Comparison of ENCODE assay signal across 8 cellular contexts in the genomic region with DNA sequence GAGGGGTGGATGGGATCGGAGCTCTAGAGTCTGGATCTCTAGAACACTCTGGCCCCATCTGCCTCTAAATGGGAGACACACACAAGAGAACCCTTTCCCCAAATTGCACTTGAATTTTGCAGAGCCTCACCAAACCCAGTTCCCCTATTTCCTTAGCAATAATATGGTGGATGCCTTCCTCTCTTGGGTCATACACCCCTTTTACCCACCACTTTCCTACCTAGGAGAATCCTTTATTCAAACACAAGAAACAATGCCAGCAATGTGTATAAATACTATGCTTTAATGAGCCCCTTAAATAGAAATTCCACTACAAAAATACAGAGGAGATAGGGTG. TPM values are rescaled to one million over a fixed set of nuclear protein-coding genes. Genes with fewer than 3 reads are reported as not detected.
DNase-seq lines count a peak whose midpoint lies in the region; ATAC-seq, FAIRE-seq and TF ChIP-seq lines count a peak whose summit lies in the region.

No MANE protein-coding gene starts in this region.

- H3K36me3 Mint-ChIP-seq in activated T-cell treated with anti-CD3 and anti-CD28 coated beads, Interleukin-2, amount 50 U/mL, for 24 hours (ENCODE audit: low read depth) = peaks cover 48% of the 10 kb centered on the region

- no peak overlapping the region for H2AFZ ChIP-seq in HepG2 (ENCODE audit: low read length)

- peak overlapping the region; percentile 85 for H3K9ac ChIP-seq in HepG2 (ENCODE audit: insufficient read depth, low read depth, low read length)

- peak overlapping the region; percentile 82 for H3K4me2 ChIP-seq in HepG2 (ENCODE audit: low read depth, low read length)

- no peaks in the 10 kb centered on the region for H3K9me3 ChIP-seq in adrenal gland (replicated peaks in 1 of 3)
- H3K9me3 ChIP-seq in HepG2 (ENCODE audit: low read length) = no peaks in the 10 kb centered on the region
- no peaks in the 10 kb centered on the region for H3K9me3 ChIP-seq in thyroid gland

- no peak for ATAC-seq in HepG2
- no peak for ATAC-seq in HG02840 (IDR thresholded peaks at IDR 0.05; ENCODE audit: low FRiP score, unreplicated experiment)
- ATAC-seq in GM19328 (IDR thresholded peaks at IDR 0.05; ENCODE audit: unreplicated experiment) = no peak

- TF ChIP-seq RAD21 in HepG2 (CRISPR knock-in tag; IDR thresholded peaks at IDR 0.05) = no peak

- H3K4me1 ChIP-seq in adrenal gland (replicated peaks in 1 of 2) (peaks cover 13 to 46% of the 10 kb centered on the region in 2 donors), HepG2 (ENCODE audit: insufficient read depth, low read length) (peaks cover 30% of the 10 kb centered on the region), thyroid gland (peaks cover 9 to 25% of the 10 kb centered on the region in 2 donors)

- TF ChIP-seq POLR2A in adrenal gland (IDR thresholded peaks at IDR 0.05) = no peak
- TF ChIP-seq POLR2A in HepG2 (IDR thresholded peaks at IDR 0.05; ENCODE audit: insufficient read depth in 1 of 2, low read depth in 2 of 2, low read length in 2 of 2) = no peak
- TF ChIP-seq POLR2A in thyroid gland (IDR thresholded peaks at IDR 0.05) = no peak

- H3K36me3 ChIP-seq in adrenal gland (replicated peaks in 1 of 2) = peaks cover 0 to 41% of the 10 kb centered on the region in 2 donors
- H3K36me3 ChIP-seq in HepG2 (replicated peaks in 1 of 2; ENCODE audit: control insufficient read depth in 1 of 2, insufficient read depth in 2 of 2, low read length in 2 of 2) = peaks cover 11 to 31% of the 10 kb centered on the region in 2 experiments; a peak in 4 of 5 replicates
- H3K36me3 ChIP-seq in thyroid gland = peaks cover 30% of the 10 kb centered on the region in 2 donors

- H3K27ac Mint-ChIP-seq in activated T-cell treated with anti-CD3 and anti-CD28 coated beads, Interleukin-2, amount 50 U/mL, for 24 hours = peak overlapping the region; percentile 94

- 0 out of 2 replicates have a peak, but pooled peaks cover 3% of the 10 kb centered on the region for H4K20me1 ChIP-seq in HepG2 (ENCODE audit: insufficient read depth, low read length)

- CTCF ChIA-PET in HepG2 (lab: Yijun Ruan, JAX; ENCODE audit: low intra/inter-chr PET ratio, low total read pairs) = no interaction called here

- H3K27me3 ChIP-seq in adrenal gland = no peaks in the 10 kb centered on the region
- no peaks in the 10 kb centered on the region; a peak in 1 of 5 replicates for H3K27me3 ChIP-seq in HepG2 (ENCODE audit: control insufficient read depth in 1 of 2, insufficient read depth in 2 of 2, low read length in 2 of 2)
- no peaks in the 10 kb centered on the region for H3K27me3 ChIP-seq in thyroid gland

- intact Hi-C loops in adrenal gland (cut with DNase I) (no loop called here), HepG2 (cut with micrococcal nuclease; ENCODE audit: unreplicated experiment) (no loop called here), thyroid gland (cut with DNase I) (no loop called here)

- peaks cover 50% of the 10 kb centered on the region for H3K4me1 Mint-ChIP-seq in activated T-cell treated with anti-CD3 and anti-CD28 coated beads, Interleukin-2, amount 50 U/mL, for 24 hours (ENCODE audit: low read depth)

- no peak for TF ChIP-seq CTCF in adrenal gland (IDR thresholded peaks at IDR 0.05)
- no peak for TF ChIP-seq CTCF in HepG2 (CRISPR knock-in tag; IDR thresholded peaks at IDR 0.05)
- TF ChIP-seq CTCF in thyroid gland (IDR thresholded peaks at IDR 0.05) = no peak

- WGBS in adrenal gland, 4 donors = 0 to 20% (median 8%) methylated on average over 1 of the region's 1 CpG; no CpG with 5 or more reads in 1 of the 4 donors
- 29% methylated on average over 1 of the region's 1 CpG for WGBS in HepG2 (ENCODE audit: low lambda C conversion rate)
- WGBS in thyroid gland, 2 donors = 0% methylated on average over 1 of the region's 1 CpG

- POLR2A ChIA-PET in HepG2 (lab: Yijun Ruan, JAX) = interaction anchor here (0.7 to 2.3 kb wide), 9 partner anchors 8 to 258 kb away, joined by 3 to 27 read pairs (median 4); partner anchors contain the start of genes MTMR11, OTUD7B and SV2A

- H3K27ac ChIP-seq in adrenal gland (peak overlapping the region; percentile 87 to 97 (median 96)), HepG2 (ENCODE audit: extremely low read length, insufficient read depth, low read length) (peak overlapping the region; percentile 88), thyroid gland (peak overlapping the region; percentile 94 to 95 (median 94))

- BruUV-seq in HepG2 (replicated peaks; lab: Mats Ljungman, UMichigan) = no TSS peak

- H3K4me3 ChIP-seq in adrenal gland = peak overlapping the region in 2 of 4 donors; percentile 82 to 96
- peak overlapping the region; percentile 90 to 99 (median 92) for H3K4me3 ChIP-seq in HepG2 (replicated peaks in 1 of 3; ENCODE audit: insufficient read depth in 1 of 3, low read depth in 2 of 3, low read length in 3 of 3)
- H3K4me3 ChIP-seq in thyroid gland (replicated peaks in 1 of 3) = peak overlapping the region; percentile 56 to 87 (median 57)

- peaks cover 17% of the 10 kb centered on the region for H3K79me2 ChIP-seq in HepG2 (ENCODE audit: insufficient read depth, low read length)

- peak overlapping the region; percentile 97 for H3K4me3 Mint-ChIP-seq in activated T-cell treated with anti-CD3 and anti-CD28 coated beads, Interleukin-2, amount 50 U/mL, for 24 hours

- no peaks in the 10 kb centered on the region for H3K27me3 Mint-ChIP-seq in activated T-cell treated with anti-CD3 and anti-CD28 coated beads, Interleukin-2, amount 50 U/mL, for 24 hours

- in situ Hi-C loops in HepG2 (cut with HindIII; ENCODE audit: extremely low pct_ligation_motif_present, low pct_unique_long_range_greater_than_20kb) = no loop called here

- no peak for FAIRE-seq in HepG2 (lab: Jason Lieb, UNC)

- H3K9me3 Mint-ChIP-seq in activated T-cell treated with anti-CD3 and anti-CD28 coated beads, Interleukin-2, amount 50 U/mL, for 24 hours = no peaks in the 10 kb centered on the region

- TF ChIP-seq EP300 in HepG2 (IDR thresholded peaks at IDR 0.05; ENCODE audit: low read depth in 2 of 2, low read length in 2 of 2) = no peak
- TF ChIP-seq EP300 in HepG2 (CRISPR knock-in tag; IDR thresholded peaks at IDR 0.05; ENCODE audit: borderline replicate concordance) = no peak

- no peak for DNase-seq in activated T-cell treated with anti-CD3 and anti-CD28 coated beads, Interleukin-2, amount 50 U/mL, for 24 hours
- DNase-seq in activated T-cell treated with anti-CD3 and anti-CD28 coated beads, Interleukin-2, amount 50 U/mL, for 48 hours = no peak
- DNase-seq in adrenal gland (no peak), HepG2 (ENCODE audit: low spot score) (no peak), thyroid gland (no peak), dermis blood vessel endothelial cell (no peak)

RNA-seq across cellular contexts. Expression of gene SF3B4, which starts 0.8 kb away (rescaled TPM):
- 10 to 100 TPM; 10.2 to 59.3 (median 35.5) TPM for total RNA-seq in adrenal gland
- polyA plus RNA-seq in adrenal gland = 10 to 100 TPM; 41.0 to 83.6 (median 57.5) TPM
- total RNA-seq in HepG2 (2016; rRNA removed; fragmentation: Illumina TruSeq; extraction: Trizol) = 14.8 and 24.6 TPM in 2 replicates
- 3.4 and 4.9 TPM in 2 replicates for total RNA-seq in HepG2 (2016; cell fraction: cytosol; rRNA removed; fragmentation: Illumina TruSeq; extraction: Trizol; ENCODE audit: low read depth)
- 11.6 and 24.9 TPM in 2 replicates for total RNA-seq in HepG2 (2016; cell fraction: insoluble cytoplasmic fraction; rRNA removed; fragmentation: Illumina TruSeq; extraction: Trizol)
- 10.3 and 11.6 TPM in 2 replicates for total RNA-seq in HepG2 (2016; cell fraction: membrane; rRNA removed; fragmentation: Illumina TruSeq; extraction: Trizol)
- 11.4 and 16.3 TPM in 2 replicates for total RNA-seq in HepG2 (2016; cell fraction: nucleus; rRNA removed; fragmentation: Illumina TruSeq; extraction: Trizol)
- polyA plus RNA-seq in HepG2 (2011; rRNA removed) = 13.8 and 14.6 TPM in 2 replicates
- polyA plus RNA-seq in HepG2 (2011; cell fraction: cytosol; rRNA removed) = 9.1 and 10.1 TPM in 2 replicates
- polyA plus RNA-seq in HepG2 (2011; cell fraction: nucleus; rRNA removed) = 10.6 and 12.6 TPM in 2 replicates
- polyA plus RNA-seq in HepG2 (2012) = 36.2 and 39.4 TPM in 2 replicates
- polyA plus RNA-seq in HepG2 (2016; cell fraction: cytosol; fragmentation: Illumina TruSeq; extraction: Trizol; ENCODE audit: low read depth) = 11.3 and 13.8 TPM in 2 replicates
- 37.5 and 53.9 TPM in 2 replicates for polyA plus RNA-seq in HepG2 (2016; cell fraction: insoluble cytoplasmic fraction; fragmentation: Illumina TruSeq; extraction: Trizol; ENCODE audit: low read depth)
- 17.3 and 22.1 TPM in 2 replicates for polyA plus RNA-seq in HepG2 (2016; cell fraction: membrane; fragmentation: Illumina TruSeq; extraction: Trizol; ENCODE audit: low read depth)
- 28.9 and 31.3 TPM in 2 replicates for polyA plus RNA-seq in HepG2 (2016; cell fraction: nucleus; fragmentation: Illumina TruSeq; extraction: Trizol; ENCODE audit: insufficient read depth, low read depth)
- polyA minus RNA-seq in HepG2 (2011; rRNA and poly(A)+ RNA removed; ENCODE audit: low replicate concordance) = 14.9 and 44.2 TPM in 2 replicates
- polyA minus RNA-seq in HepG2 (2011; cell fraction: cytosol; rRNA and poly(A)+ RNA removed) = 14.8 and 15.7 TPM in 2 replicates
- polyA minus RNA-seq in HepG2 (2011; cell fraction: nucleus; rRNA and poly(A)+ RNA removed) = 12.9 and 16.2 TPM in 2 replicates
- total RNA-seq in thyroid gland = 10 to 100 TPM; 10.2 to 17.9 (median 12.4) TPM
- 7.8 and 16.3 TPM in 2 replicates for total RNA-seq in dermis blood vessel endothelial cell

RNA-seq across cellular contexts. Expression of gene MTMR11, which starts 8.3 kb away (rescaled TPM):
- total RNA-seq in adrenal gland = 10 to 100 TPM; 21.6 to 70.6 (median 40.2) TPM
- 10 to 100 TPM; 52.6 to 70.0 (median 60.2) TPM for polyA plus RNA-seq in adrenal gland
- 0.27 and 0.49 TPM in 2 replicates for total RNA-seq in HepG2 (2016; rRNA removed; fragmentation: Illumina TruSeq; extraction: Trizol)
- total RNA-seq in HepG2 (2016; cell fraction: cytosol; rRNA removed; fragmentation: Illumina TruSeq; extraction: Trizol; ENCODE audit: low read depth) = not detected in 2 replicates
- total RNA-seq in HepG2 (2016; cell fraction: insoluble cytoplasmic fraction; rRNA removed; fragmentation: Illumina TruSeq; extraction: Trizol) = 0.48 and 0.61 TPM in 2 replicates
- 0.09 and 0.28 TPM in 2 replicates for total RNA-seq in HepG2 (2016; cell fraction: membrane; rRNA removed; fragmentation: Illumina TruSeq; extraction: Trizol)
- total RNA-seq in HepG2 (2016; cell fraction: nucleus; rRNA removed; fragmentation: Illumina TruSeq; extraction: Trizol) = 0.65 and 0.72 TPM in 2 replicates
- 2.8 and 4.0 TPM in 2 replicates for polyA plus RNA-seq in HepG2 (2011; rRNA removed)
- 1.5 and 2.7 TPM in 2 replicates for polyA plus RNA-seq in HepG2 (2011; cell fraction: cytosol; rRNA removed)
- polyA plus RNA-seq in HepG2 (2011; cell fraction: nucleus; rRNA removed) = 10.8 and 17.5 TPM in 2 replicates
- polyA plus RNA-seq in HepG2 (2012) = 2.8 and 4.1 TPM in 2 replicates
- polyA plus RNA-seq in HepG2 (2016; cell fraction: cytosol; fragmentation: Illumina TruSeq; extraction: Trizol; ENCODE audit: low read depth) = 0.11 TPM in 1 of 2 replicates, not detected in the other
- polyA plus RNA-seq in HepG2 (2016; cell fraction: insoluble cytoplasmic fraction; fragmentation: Illumina TruSeq; extraction: Trizol; ENCODE audit: low read depth) = 0.31 and 0.47 TPM in 2 replicates
- 0.16 TPM in 1 of 2 replicates, not detected in the other for polyA plus RNA-seq in HepG2 (2016; cell fraction: membrane; fragmentation: Illumina TruSeq; extraction: Trizol; ENCODE audit: low read depth)
- polyA plus RNA-seq in HepG2 (2016; cell fraction: nucleus; fragmentation: Illumina TruSeq; extraction: Trizol; ENCODE audit: insufficient read depth, low read depth) = 1.5 and 2.0 TPM in 2 replicates
- 4.0 and 9.4 TPM in 2 replicates for polyA minus RNA-seq in HepG2 (2011; rRNA and poly(A)+ RNA removed; ENCODE audit: low replicate concordance)
- polyA minus RNA-seq in HepG2 (2011; cell fraction: cytosol; rRNA and poly(A)+ RNA removed) = 0.89 and 1.3 TPM in 2 replicates
- 5.4 and 10.2 TPM in 2 replicates for polyA minus RNA-seq in HepG2 (2011; cell fraction: nucleus; rRNA and poly(A)+ RNA removed)
- total RNA-seq in thyroid gland = 1 to 10 TPM; 2.0 to 8.6 (median 5.6) TPM
- total RNA-seq in dermis blood vessel endothelial cell = 0.47 and 1.5 TPM in 2 replicates

RNA-seq across cellular contexts. Expression of gene SV2A, which starts 10.7 kb away (rescaled TPM):
- total RNA-seq in adrenal gland (10 to 100 TPM in 4 of 8 donors, 1 to 10 TPM in 4; 2.8 to 31.8 (median 9.1) TPM), HepG2 (2016; rRNA removed; fragmentation: Illumina TruSeq; extraction: Trizol) (0.45 and 0.84 TPM in 2 replicates), thyroid gland (1 to 10 TPM; 3.0 to 5.9 (median 4.0) TPM), dermis blood vessel endothelial cell (3.9 and 6.7 TPM in 2 replicates)
- polyA plus RNA-seq in adrenal gland (10 to 100 TPM; 11.1 to 24.1 (median 12.8) TPM), HepG2 (2011; rRNA removed) (1.9 and 3.3 TPM in 2 replicates)
- 0.10 and 0.18 TPM in 2 replicates for total RNA-seq in HepG2 (2016; cell fraction: cytosol; rRNA removed; fragmentation: Illumina TruSeq; extraction: Trizol; ENCODE audit: low read depth)
- 0.55 and 0.89 TPM in 2 replicates for total RNA-seq in HepG2 (2016; cell fraction: insoluble cytoplasmic fraction; rRNA removed; fragmentation: Illumina TruSeq; extraction: Trizol)
- total RNA-seq in HepG2 (2016; cell fraction: membrane; rRNA removed; fragmentation: Illumina TruSeq; extraction: Trizol) = 0.22 and 0.34 TPM in 2 replicates
- total RNA-seq in HepG2 (2016; cell fraction: nucleus; rRNA removed; fragmentation: Illumina TruSeq; extraction: Trizol) = 0.84 and 1.3 TPM in 2 replicates
- 2.0 and 3.0 TPM in 2 replicates for polyA plus RNA-seq in HepG2 (2011; cell fraction: cytosol; rRNA removed)
- polyA plus RNA-seq in HepG2 (2011; cell fraction: nucleus; rRNA removed) = 3.7 and 5.5 TPM in 2 replicates
- polyA plus RNA-seq in HepG2 (2012) = 1.8 and 4.2 TPM in 2 replicates
- 0.05 and 0.08 TPM in 2 replicates for polyA plus RNA-seq in HepG2 (2016; cell fraction: cytosol; fragmentation: Illumina TruSeq; extraction: Trizol; ENCODE audit: low read depth)
- polyA plus RNA-seq in HepG2 (2016; cell fraction: insoluble cytoplasmic fraction; fragmentation: Illumina TruSeq; extraction: Trizol; ENCODE audit: low read depth) = 0.45 and 0.50 TPM in 2 replicates
- polyA plus RNA-seq in HepG2 (2016; cell fraction: membrane; fragmentation: Illumina TruSeq; extraction: Trizol; ENCODE audit: low read depth) = 0.13 and 0.18 TPM in 2 replicates
- 1.7 and 2.1 TPM in 2 replicates for polyA plus RNA-seq in HepG2 (2016; cell fraction: nucleus; fragmentation: Illumina TruSeq; extraction: Trizol; ENCODE audit: insufficient read depth, low read depth)
- polyA minus RNA-seq in HepG2 (2011; rRNA and poly(A)+ RNA removed; ENCODE audit: low replicate concordance) = 0.19 and 5.4 TPM in 2 replicates
- 1.5 and 1.9 TPM in 2 replicates for polyA minus RNA-seq in HepG2 (2011; cell fraction: cytosol; rRNA and poly(A)+ RNA removed)
- polyA minus RNA-seq in HepG2 (2011; cell fraction: nucleus; rRNA and poly(A)+ RNA removed) = 2.1 and 2.9 TPM in 2 replicates

RNA-seq across cellular contexts. Expression of gene BOLA1, which starts 29.0 kb away (rescaled TPM):
- total RNA-seq in adrenal gland (10 to 100 TPM; 12.3 to 63.8 (median 31.9) TPM), HepG2 (2016; rRNA removed; fragmentation: Illumina TruSeq; extraction: Trizol) (3.1 and 4.2 TPM in 2 replicates), thyroid gland (10 to 100 TPM; 23.5 to 55.8 (median 31.6) TPM), dermis blood vessel endothelial cell (10.1 and 12.8 TPM in 2 replicates)
- polyA plus RNA-seq in adrenal gland (10 to 100 TPM; 12.2 to 50.2 (median 41.0) TPM), HepG2 (2011; rRNA removed) (2.9 and 3.2 TPM in 2 replicates)
- 2.1 and 2.4 TPM in 2 replicates for total RNA-seq in HepG2 (2016; cell fraction: cytosol; rRNA removed; fragmentation: Illumina TruSeq; extraction: Trizol; ENCODE audit: low read depth)
- total RNA-seq in HepG2 (2016; cell fraction: insoluble cytoplasmic fraction; rRNA removed; fragmentation: Illumina TruSeq; extraction: Trizol) = 3.6 and 3.9 TPM in 2 replicates
- total RNA-seq in HepG2 (2016; cell fraction: membrane; rRNA removed; fragmentation: Illumina TruSeq; extraction: Trizol) = 2.0 and 2.7 TPM in 2 replicates
- 3.2 and 3.5 TPM in 2 replicates for total RNA-seq in HepG2 (2016; cell fraction: nucleus; rRNA removed; fragmentation: Illumina TruSeq; extraction: Trizol)
- 2.9 and 4.8 TPM in 2 replicates for polyA plus RNA-seq in HepG2 (2011; cell fraction: cytosol; rRNA removed)
- polyA plus RNA-seq in HepG2 (2011; cell fraction: nucleus; rRNA removed) = 8.1 and 8.9 TPM in 2 replicates
- polyA plus RNA-seq in HepG2 (2012) = 2.5 and 2.8 TPM in 2 replicates
- polyA plus RNA-seq in HepG2 (2016; cell fraction: cytosol; fragmentation: Illumina TruSeq; extraction: Trizol; ENCODE audit: low read depth) = 2.0 and 2.6 TPM in 2 replicates
- 3.3 and 5.4 TPM in 2 replicates for polyA plus RNA-seq in HepG2 (2016; cell fraction: insoluble cytoplasmic fraction; fragmentation: Illumina TruSeq; extraction: Trizol; ENCODE audit: low read depth)
- 2.5 and 2.8 TPM in 2 replicates for polyA plus RNA-seq in HepG2 (2016; cell fraction: membrane; fragmentation: Illumina TruSeq; extraction: Trizol; ENCODE audit: low read depth)
- polyA plus RNA-seq in HepG2 (2016; cell fraction: nucleus; fragmentation: Illumina TruSeq; extraction: Trizol; ENCODE audit: insufficient read depth, low read depth) = 4.8 TPM in 2 replicates
- 1.4 and 3.8 TPM in 2 replicates for polyA minus RNA-seq in HepG2 (2011; rRNA and poly(A)+ RNA removed; ENCODE audit: low replicate concordance)
- 0.79 TPM in 1 of 2 replicates, not detected in the other for polyA minus RNA-seq in HepG2 (2011; cell fraction: cytosol; rRNA and poly(A)+ RNA removed)
- polyA minus RNA-seq in HepG2 (2011; cell fraction: nucleus; rRNA and poly(A)+ RNA removed) = 1.4 and 1.9 TPM in 2 replicates
